ENCODE assay signal across 8 cellular contexts in genomic region chr1:66996018-66996682, GRCh38. TPM values are rescaled to one million over a fixed set of nuclear protein-coding genes. Genes with fewer than 3 reads are reported as not detected.
DNase-seq lines count a peak whose midpoint lies in the region.

No MANE protein-coding gene starts in this region.

- H3K27ac Mint-ChIP-seq in T-helper 1 cell treated with Interleukin-12 subunit alpha and Interleukin-12 subunit beta and Interleukin-4 antibody, amounts not matched to agents 30 μg/mL and 1 μg/mL, for 36 hours, result peak overlapping the region; percentile 15

- H3K27me3 ChIP-seq in HAP-1 (ENCODE audit: low read depth), result no peaks in the 10 kb centered on the region

- peaks cover 11% of the 10 kb centered on the region for H3K36me3 Mint-ChIP-seq in T-helper 1 cell treated with Interleukin-12 subunit alpha and Interleukin-12 subunit beta and Interleukin-4 antibody, amounts not matched to agents 30 μg/mL and 1 μg/mL, for 36 hours (ENCODE audit: low read depth)

- H3K36me3 ChIP-seq in HAP-1 (replicated peaks), result peaks cover 9% of the 10 kb centered on the region; the same call in 1 of the 2 replicates

- no peaks in the 10 kb centered on the region for H3K9me3 Mint-ChIP-seq in T-helper 1 cell treated with Interleukin-12 subunit alpha and Interleukin-12 subunit beta and Interleukin-4 antibody, amounts not matched to agents 30 μg/mL and 1 μg/mL, for 36 hours

- in situ Hi-C loops in HAP-1 (cut with MboI; ENCODE audit: low sequenced_read_pairs), result loop anchor here (10.0 kb wide), 1 partner anchor 149 kb away; no protein-coding TSS in a partner anchor

- DNase-seq in ELF-1 (ENCODE audit: low read depth, low spot score) (peak; percentile 69), HAP-1 (ENCODE audit: low spot score in 2 of 2) (peak; percentile 59 to 66), NCI-H1105 treated with DMSO at 0.1 percent for 48 hours (lab: John Stamatoyannopoulos, UW) (peak; percentile 67), amygdala (lab: John Stamatoyannopoulos, UW) (peak in 34 of 56 donors; percentile 4 to 70 (median 19)), hippocampal formation (lab: John Stamatoyannopoulos, UW) (peak; percentile 38 to 57), mesenteric fat pad (ENCODE audit: low spot score) (no peak)
- peak; percentile 31 for DNase-seq in stimulated activated CD4-positive, alpha-beta T cell treated with anti-CD3 and anti-CD28 coated beads, Interleukin-12 subunit alpha, Interleukin-12 subunit beta, amount 100 ng/mL, for 4 hours

- H3K9me3 ChIP-seq in HAP-1, result no peaks in the 10 kb centered on the region

- no peaks in the 10 kb centered on the region for H3K4me1 ChIP-seq in HAP-1

- peaks cover 16% of the 10 kb centered on the region for H3K4me1 Mint-ChIP-seq in T-helper 1 cell treated with Interleukin-12 subunit alpha and Interleukin-12 subunit beta and Interleukin-4 antibody, amounts not matched to agents 30 μg/mL and 1 μg/mL, for 36 hours (ENCODE audit: low read depth)

- no peak overlapping the region for H3K4me3 ChIP-seq in HAP-1

- no peak overlapping the region for H3K4me3 Mint-ChIP-seq in T-helper 1 cell treated with Interleukin-12 subunit alpha and Interleukin-12 subunit beta and Interleukin-4 antibody, amounts not matched to agents 30 μg/mL and 1 μg/mL, for 36 hours

- no peaks in the 10 kb centered on the region for H3K27me3 Mint-ChIP-seq in T-helper 1 cell treated with Interleukin-12 subunit alpha and Interleukin-12 subunit beta and Interleukin-4 antibody, amounts not matched to agents 30 μg/mL and 1 μg/mL, for 36 hours (ENCODE audit: low read depth)

RNA-seq across cellular contexts. Expression of gene SLC35D1, which starts 57.8 kb away (rescaled TPM):
- total RNA-seq in mesenteric fat pad, result 7.4 TPM
